ENCODE assay signal across 9 cellular contexts in genomic region chr17:400257-400656, GRCh38. TPM values are rescaled to one million over a fixed set of nuclear protein-coding genes. Genes with fewer than 3 reads are reported as not detected.
"Had no signal": no experiment of that assay in that cellular context is flagged by ENCODE, and none has a peak within 500 bp of the region (broad histone marks: within the 10 kb centered on the region; RNA-seq: fewer than 3 reads in every experiment).

No MANE protein-coding gene starts in this region.

- H3K36me3 Mint-ChIP-seq: IgD-negative memory B cell had no signal

- H3K4me2 ChIP-seq: KMS-11 had no signal

- ATAC-seq: K562 had no signal

- DNase-seq: IMR-90, KBM-7, KG1 had no signal

- H3K9ac ChIP-seq: KMS-11 had no signal

- H3K27ac Mint-ChIP-seq: IgD-negative memory B cell had no signal

- H3K4me3 Mint-ChIP-seq: IgD-negative memory B cell had no signal

- FAIRE-seq: HTR-8/SVneo, K562 had no signal

- H3K9me3 Mint-ChIP-seq: IgD-negative memory B cell had no signal

- H3K27me3 Mint-ChIP-seq: IgD-negative memory B cell had no signal

- H3K4me3 ChIP-seq: K562 had no signal

- H3K27ac ChIP-seq: HL-60, KMS-11 had no signal

RNA-seq across cellular contexts. Expression of gene RFLNB, which starts 45.5 kb away (rescaled TPM):
- total RNA-seq: HT-29 had no signal
